In the genomic region with DNA sequence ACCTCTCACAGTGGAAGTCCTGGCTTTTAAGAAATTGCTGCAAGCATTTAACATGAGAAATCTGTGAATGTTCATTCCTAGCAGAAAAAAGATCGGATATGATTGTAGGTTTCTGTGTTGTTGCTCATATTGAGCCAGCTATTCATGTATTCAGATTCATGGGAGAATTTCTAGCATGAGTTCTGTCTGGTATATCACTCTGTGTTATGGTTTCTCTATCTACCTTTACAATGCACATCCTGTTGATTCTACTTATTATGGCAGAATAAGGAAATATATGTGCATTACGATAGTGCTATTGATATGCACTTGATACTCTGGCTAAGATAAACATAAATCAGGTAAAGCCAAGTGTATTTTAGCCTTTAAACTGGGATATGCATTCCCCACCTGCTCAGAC, we compare ENCODE assay signal across 1 cellular context.
TF ChIP-seq lines count a peak whose summit lies in the region.

No MANE protein-coding gene starts in this region.

TF ChIP-seq in GM12878, 131 proteins besides CTCF, POLR2A, EP300 and RAD21 (continued from another document):
- TF ChIP-seq, protein P1, sequence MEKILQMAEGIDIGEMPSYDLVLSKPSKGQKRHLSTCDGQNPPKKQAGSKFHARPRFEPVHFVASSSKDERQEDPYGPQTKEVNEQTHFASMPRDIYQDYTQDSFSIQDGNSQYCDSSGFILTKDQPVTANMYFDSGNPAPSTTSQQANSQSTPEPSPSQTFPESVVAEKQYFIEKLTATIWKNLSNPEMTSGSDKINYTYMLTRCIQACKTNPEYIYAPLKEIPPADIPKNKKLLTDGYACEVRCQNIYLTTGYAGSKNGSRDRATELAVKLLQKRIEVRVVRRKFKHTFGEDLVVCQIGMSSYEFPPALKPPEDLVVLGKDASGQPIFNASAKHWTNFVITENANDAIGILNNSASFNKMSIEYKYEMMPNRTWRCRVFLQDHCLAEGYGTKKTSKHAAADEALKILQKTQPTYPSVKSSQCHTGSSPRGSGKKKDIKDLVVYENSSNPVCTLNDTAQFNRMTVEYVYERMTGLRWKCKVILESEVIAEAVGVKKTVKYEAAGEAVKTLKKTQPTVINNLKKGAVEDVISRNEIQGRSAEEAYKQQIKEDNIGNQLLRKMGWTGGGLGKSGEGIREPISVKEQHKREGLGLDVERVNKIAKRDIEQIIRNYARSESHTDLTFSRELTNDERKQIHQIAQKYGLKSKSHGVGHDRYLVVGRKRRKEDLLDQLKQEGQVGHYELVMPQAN (conservative IDR thresholded peaks at IDR 0.05) = no peak
- no peak for TF ChIP-seq ZNF384 (IDR thresholded peaks at IDR 0.05; ENCODE audit: borderline replicate concordance, low read depth, low read length)
- TF ChIP-seq, protein P2, sequence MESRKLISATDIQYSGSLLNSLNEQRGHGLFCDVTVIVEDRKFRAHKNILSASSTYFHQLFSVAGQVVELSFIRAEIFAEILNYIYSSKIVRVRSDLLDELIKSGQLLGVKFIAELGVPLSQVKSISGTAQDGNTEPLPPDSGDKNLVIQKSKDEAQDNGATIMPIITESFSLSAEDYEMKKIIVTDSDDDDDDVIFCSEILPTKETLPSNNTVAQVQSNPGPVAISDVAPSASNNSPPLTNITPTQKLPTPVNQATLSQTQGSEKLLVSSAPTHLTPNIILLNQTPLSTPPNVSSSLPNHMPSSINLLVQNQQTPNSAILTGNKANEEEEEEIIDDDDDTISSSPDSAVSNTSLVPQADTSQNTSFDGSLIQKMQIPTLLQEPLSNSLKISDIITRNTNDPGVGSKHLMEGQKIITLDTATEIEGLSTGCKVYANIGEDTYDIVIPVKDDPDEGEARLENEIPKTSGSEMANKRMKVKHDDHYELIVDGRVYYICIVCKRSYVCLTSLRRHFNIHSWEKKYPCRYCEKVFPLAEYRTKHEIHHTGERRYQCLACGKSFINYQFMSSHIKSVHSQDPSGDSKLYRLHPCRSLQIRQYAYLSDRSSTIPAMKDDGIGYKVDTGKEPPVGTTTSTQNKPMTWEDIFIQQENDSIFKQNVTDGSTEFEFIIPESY (IDR thresholded peaks at IDR 0.05) = no peak
- TF ChIP-seq WRNIP1 (IDR thresholded peaks at IDR 0.05; ENCODE audit: borderline replicate concordance, low read depth, low read length) = no peak
- TF ChIP-seq TAF1 (IDR thresholded peaks at IDR 0.05; ENCODE audit: borderline replicate concordance, low read depth, low read length) = no peak
